Comparison of ENCODE assay signal across 17 cellular contexts in genomic region chrX:1763294-1763693, GRCh38.
DNase-seq lines count a peak whose midpoint lies in the region; ATAC-seq and TF ChIP-seq lines count a peak whose summit lies in the region.
"Had no signal": no experiment of that assay in that cellular context is flagged by ENCODE, and none has a peak within 500 bp of the region (broad histone marks: within the 10 kb centered on the region; RNA-seq: fewer than 3 reads in every experiment).

No MANE protein-coding gene starts in this region.

- no peaks in the 10 kb centered on the region for H3K27me3 ChIP-seq in HCT116 (ENCODE audit: insufficient read depth, low read length)

- no peaks in the 10 kb centered on the region for H3K79me2 ChIP-seq in HCT116 (ENCODE audit: insufficient read depth, low read length)

- CTCF ChIA-PET in HCT116 (lab: Charles Lee) = no interaction called here

- intact Hi-C loops in HCT116 (cut with micrococcal nuclease) (no loop called here), natural killer cell (cut with micrococcal nuclease) (no loop called here)

- peaks cover 7% of the 10 kb centered on the region for H3K36me3 Mint-ChIP-seq in natural killer cell

- H3K27me3 Mint-ChIP-seq in natural killer cell (ENCODE audit: low read depth in 2 of 2) = no peaks in the 10 kb centered on the region
- H3K27me3 Mint-ChIP-seq: CD4-positive, CD25-positive, alpha-beta regulatory T cell had no signal

- H3K4me1 ChIP-seq in HCT116 (ENCODE audit: control insufficient read depth in 1 of 2, insufficient read depth in 2 of 2, low read length in 2 of 2) = peaks cover 23 to 38% of the 10 kb centered on the region in 2 experiments

- ATAC-seq in HCT116 = peak; percentile 75
- ATAC-seq in natural killer cell = no peak
- ATAC-seq: GM23338, PC-3 had no signal

- peak; percentile 3 for DNase-seq in activated CD8-positive, alpha-beta memory T cell treated with anti-CD3 and anti-CD28 coated beads for 24 hours
- DNase-seq in activated CD8-positive, alpha-beta memory T cell treated with anti-CD3 and anti-CD28 coated beads, Interleukin-2, amount 50 U/mL, for 4 hours = no peak
- DNase-seq in HCT116 (ENCODE audit: low read depth, low spot score) (no peak), SK-N-MC (ENCODE audit: low read depth, low spot score) (no peak), natural killer cell (no peak), OCI-M2 (lab: John Stamatoyannopoulos, UW; ENCODE audit: unreplicated experiment) (no peak), NCI-H69 (lab: John Stamatoyannopoulos, UW) (no peak)
- no peak for DNase-seq in activated CD4-positive, CD25-positive, alpha-beta regulatory T cell treated with anti-CD3 and anti-CD28 coated beads, Interleukin-2, amount 50 U/mL, for 72 hours
- DNase-seq: AML-193; CD4-positive, CD25-positive, alpha-beta regulatory T cell; Kasumi-1; NCI-H1092; NCI-H2227 treated with DMSO at 0.1 percent for 48 hours; NCI-H526; NK-92 treated with Interleukin-12 subunit alpha and Interleukin-12 subunit beta, amount 100 ng/mL, for 24 hours; PC-3 had no signal

- H3K27ac Mint-ChIP-seq in natural killer cell = peak overlapping the region; percentile 42 to 80
- H3K27ac Mint-ChIP-seq: CD4-positive, CD25-positive, alpha-beta regulatory T cell; GM23338 had no signal

- H3K27ac ChIP-seq in HCT116 (ENCODE audit: low read depth, low read length) (peak overlapping the region; percentile 66), SK-N-MC (peak overlapping the region; percentile 77; the same call in 1 of the 2 replicates)

- RAD21 ChIA-PET in HCT116 (lab: Charles Lee; ENCODE audit: low non-redundant PET in 1 of 2, low total read pairs in 2 of 2, uncharacterized antibody in 2 of 2, unreplicated experiment in 2 of 2) = no interaction called here

- H3K9me3 Mint-ChIP-seq in natural killer cell = peaks cover 2 to 9% of the 10 kb centered on the region in 2 donors

- H3K9me2 ChIP-seq in HCT116 (ENCODE audit: insufficient read depth) = no peaks in the 10 kb centered on the region

- no peak for TF ChIP-seq RAD21 in HCT116 (IDR thresholded peaks at IDR 0.05; ENCODE audit: low read depth)

- H3K9ac ChIP-seq in HCT116 (ENCODE audit: low read length) = no peak overlapping the region
- H3K9ac ChIP-seq in SK-N-MC (ENCODE audit: insufficient read length) = no peak overlapping the region

- H3K4me3 ChIP-seq in HCT116 (replicated peaks in 1 of 2; ENCODE audit: low read depth in 1 of 2, low read length in 2 of 2) (no peak overlapping the region), SK-N-MC (0 out of 2 replicates have a peak overlapping the region, but pooled peaks have one; percentile 30)
- H3K4me3 ChIP-seq: GM23338 had no signal

- H3K9me3 ChIP-seq in HCT116 (ENCODE audit: control insufficient read depth in 1 of 2, insufficient read depth in 1 of 2, low read depth in 1 of 2, low read length in 2 of 2) = no peaks in the 10 kb centered on the region
- no peaks in the 10 kb centered on the region for H3K9me3 ChIP-seq in SK-N-MC (ENCODE audit: low read depth, low read length)

- TF ChIP-seq POLR2A in HCT116 (IDR thresholded peaks at IDR 0.05; ENCODE audit: borderline replicate concordance, extremely low read depth, insufficient read depth, insufficient read length) = no peak

- no peaks in the 10 kb centered on the region for H3K36me3 ChIP-seq in HCT116 (ENCODE audit: control insufficient read depth in 1 of 2, insufficient read depth in 2 of 2, low read length in 2 of 2)
- no peaks in the 10 kb centered on the region for H3K36me3 ChIP-seq in SK-N-MC (ENCODE audit: insufficient read depth, low read length)

- 0 out of 2 replicates have a peak overlapping the region, but pooled peaks have one; percentile 15 for H3K4me2 ChIP-seq in HCT116 (ENCODE audit: low read length)
- H3K4me2 ChIP-seq: GM23338 had no signal

- peak overlapping the region; percentile 32 for H2AFZ ChIP-seq in HCT116 (ENCODE audit: low read depth, low read length, poor library complexity, severe bottlenecking)
- H2AFZ ChIP-seq: GM23338 had no signal

- no peaks in the 10 kb centered on the region for H4K20me1 ChIP-seq in HCT116 (ENCODE audit: insufficient read depth)

- H3K4me1 Mint-ChIP-seq in natural killer cell = peaks cover 6 to 9% of the 10 kb centered on the region in 2 donors
- H3K4me1 Mint-ChIP-seq: GM23338 had no signal

- POLR2A ChIA-PET in HCT116 (lab: Charles Lee) = no interaction called here

- H3K4me3 Mint-ChIP-seq in natural killer cell = no peak overlapping the region
- H3K4me3 Mint-ChIP-seq: CD4-positive, CD25-positive, alpha-beta regulatory T cell; GM23338 had no signal

- no TSS peak for BruUV-seq in HCT116 (replicated peaks; lab: Mats Ljungman, UMichigan)

- TF ChIP-seq CTCF in HCT116 (IDR thresholded peaks at IDR 0.05 in 2 of 3, conservative IDR thresholded peaks at IDR 0.05 in 1 of 3; ENCODE audit: borderline replicate concordance in 1 of 3, insufficient read depth in 1 of 3, low read depth in 2 of 3, low read length in 2 of 3) (no peak), natural killer cell (IDR thresholded peaks at IDR 0.05) (no peak)

TF ChIP-seq in HCT116, 20 proteins besides CTCF, POLR2A, EP300 and RAD21:
- TF ChIP-seq CEBPB (IDR thresholded peaks at IDR 0.05; ENCODE audit: low read depth) = peak; percentile 47; the same call in 1 of the 2 replicates
- no peak for TF ChIP-seq SIN3A (IDR thresholded peaks at IDR 0.05; ENCODE audit: low read depth)
